10 cellular contexts compared by ENCODE assay signal in the genomic region with DNA sequence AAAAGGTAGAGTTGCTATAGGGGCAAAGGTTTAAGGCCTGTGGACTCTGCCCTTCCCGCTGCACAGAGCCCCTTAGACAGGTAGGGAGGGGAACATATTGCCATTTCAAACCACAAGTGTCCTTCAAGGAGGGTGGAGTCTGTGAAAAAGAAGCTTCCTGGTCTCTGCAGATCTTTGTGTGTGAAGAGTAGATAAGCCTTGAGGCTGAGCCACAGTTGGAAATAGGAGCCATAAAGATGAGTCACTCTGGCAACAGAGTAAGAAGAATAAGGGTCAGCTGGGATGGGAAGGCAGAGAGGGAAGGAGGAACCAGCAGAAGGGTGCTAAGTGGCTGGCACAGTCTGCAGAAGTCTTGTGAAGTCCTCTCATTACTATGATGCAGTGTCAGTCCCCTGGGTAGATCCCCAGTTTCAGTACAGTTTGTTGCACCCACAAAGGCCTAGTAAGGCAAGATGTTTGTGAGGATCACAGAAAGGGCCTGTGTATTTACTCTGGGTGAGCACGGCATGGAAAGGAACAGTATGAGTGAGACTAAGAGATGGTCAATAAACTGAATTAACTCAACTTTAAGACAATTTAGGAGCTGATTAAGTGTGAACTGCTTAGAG. TPM values are rescaled to one million over a fixed set of nuclear protein-coding genes. Genes with fewer than 3 reads are reported as not detected.
DNase-seq lines count a peak whose midpoint lies in the region; ATAC-seq and TF ChIP-seq lines count a peak whose summit lies in the region.
"Had no signal": no experiment of that assay in that cellular context is flagged by ENCODE, and none has a peak within 500 bp of the region (broad histone marks: within the 10 kb centered on the region; RNA-seq: fewer than 3 reads in every experiment).

No MANE protein-coding gene starts in this region.

- TF ChIP-seq CTCF in MCF 10A (IDR thresholded peaks at IDR 0.05; ENCODE audit: unreplicated experiment): no peak
- TF ChIP-seq CTCF in breast epithelium (IDR thresholded peaks at IDR 0.05): no peak
- TF ChIP-seq CTCF in foreskin fibroblast (IDR thresholded peaks at IDR 0.05; ENCODE audit: low read depth, low read length): no peak
- TF ChIP-seq CTCF in upper lobe of right lung (IDR thresholded peaks at IDR 0.05): no peak

- H3K4me3 Mint-ChIP-seq in MCF 10A (ENCODE audit: unreplicated experiment): no peak overlapping the region

- no peaks in the 10 kb centered on the region for H3K36me3 Mint-ChIP-seq in MCF 10A (ENCODE audit: insufficient read depth, unreplicated experiment)

- H3K9me3 ChIP-seq in breast epithelium (no peaks in the 10 kb centered on the region), upper lobe of right lung (no peaks in the 10 kb centered on the region)

- no peak overlapping the region for H3K4me3 ChIP-seq in breast epithelium
- no peak overlapping the region for H3K4me3 ChIP-seq in foreskin fibroblast (ENCODE audit: low read depth in 1 of 2, low read length in 2 of 2)
- no peak overlapping the region for H3K4me3 ChIP-seq in upper lobe of right lung

- no peaks in the 10 kb centered on the region for H3K36me3 ChIP-seq in breast epithelium
- H3K36me3 ChIP-seq in upper lobe of right lung: no peaks in the 10 kb centered on the region

- no peaks in the 10 kb centered on the region for H3K4me1 ChIP-seq in breast epithelium
- H3K4me1 ChIP-seq in upper lobe of right lung: peaks cover 14% of the 10 kb centered on the region

- no peak overlapping the region for H3K27ac Mint-ChIP-seq in MCF 10A (ENCODE audit: low read depth, unreplicated experiment)

- in situ Hi-C loops in SK-MEL-5 (cut with HindIII; ENCODE audit: low pct_unique_long_range_greater_than_20kb, low sequenced_read_pairs): no loop called here

- no peaks in the 10 kb centered on the region for H3K9me3 Mint-ChIP-seq in MCF 10A (ENCODE audit: unreplicated experiment)

- H3K27me3 ChIP-seq in breast epithelium: no peaks in the 10 kb centered on the region
- no peaks in the 10 kb centered on the region for H3K27me3 ChIP-seq in upper lobe of right lung

- DNase-seq in MCF 10A (ENCODE audit: unreplicated experiment) (peak; percentile 80), breast epithelium (ENCODE audit: low spot score in 2 of 2) (no peak), SK-MEL-5 (ENCODE audit: low read depth, low spot score) (peak; percentile 20), foreskin fibroblast (peak; percentile 59 to 79), upper lobe of right lung (no peak), NCI-H526 treated with DMSO at 0.1 percent for 48 hours (lab: John Stamatoyannopoulos, UW) (no peak)
- DNase-seq in activated CD4-positive, CD25-positive, alpha-beta regulatory T cell treated with anti-CD3 and anti-CD28 coated beads, Interleukin-2, amount 50 U/mL, for 72 hours: no peak
- DNase-seq: activated CD4-positive, alpha-beta T cell treated with anti-CD3 and anti-CD28 coated beads, Interleukin-2, amount 50 U/mL, for 4 hours had no signal

- BruUV-seq in MCF 10A (replicated peaks; lab: Mats Ljungman, UMichigan): no TSS peak

- intact Hi-C loops in MCF 10A (cut with micrococcal nuclease): no loop called here
- intact Hi-C loops in breast epithelium (cut with DNase I; ENCODE audit: low total_unique reads): no loop called here
- intact Hi-C loops in upper lobe of right lung (cut with DNase I): no loop called here

- no peak for TF ChIP-seq POLR2A in breast epithelium (IDR thresholded peaks at IDR 0.05)

- peak; percentile 57 for ATAC-seq in upper lobe of right lung
- ATAC-seq in GM19351 (IDR thresholded peaks at IDR 0.05; ENCODE audit: unreplicated experiment): no peak

- CTCF ChIA-PET in MCF 10A (lab: Yijun Ruan, JAX): interaction anchor here (0.6 to 6.6 kb wide), 14 partner anchors 8 to 330 kb away, joined by 3 to 43 read pairs (median 3); no protein-coding TSS in a partner anchor

- POLR2A ChIA-PET in MCF 10A (lab: Yijun Ruan, JAX): interaction anchor here (0.7 to 1.3 kb wide), 10 partner anchors 8 to 186 kb away, joined by 3 to 5 read pairs (median 4); a partner anchor contains a TSS

- peaks cover 8% of the 10 kb centered on the region for H3K4me1 Mint-ChIP-seq in MCF 10A (ENCODE audit: insufficient read depth, unreplicated experiment)

- H3K27ac ChIP-seq in breast epithelium (peak overlapping the region in 1 of 2 donors; percentile 35), upper lobe of right lung (no peak overlapping the region)

- no peaks in the 10 kb centered on the region for H3K27me3 Mint-ChIP-seq in MCF 10A (ENCODE audit: insufficient read depth, unreplicated experiment)

RNA-seq across cellular contexts. Expression of a gene that starts 18.1 kb away (rescaled TPM):
- total RNA-seq in MCF 10A (2022) (not detected in 2 replicates), breast epithelium (under 1 TPM in 1 of 3 donors, not detected in 2; 0.29 TPM), upper lobe of right lung (not detected)
- not detected in 2 replicates for total RNA-seq in SK-MEL-5 (2014; rRNA removed; shearing (Covaris generic))
- polyA plus RNA-seq in SK-MEL-5 (2015; cell fraction: cytosol; rRNA removed): not detected in 2 replicates
- polyA plus RNA-seq in SK-MEL-5 (2015; cell fraction: nucleus; rRNA removed): not detected in 2 replicates
- total RNA-seq: subcutaneous adipose tissue had no signal

RNA-seq across cellular contexts. Expression of a gene that starts 19.6 kb away (rescaled TPM):
- 11.4 and 11.7 TPM in 2 replicates for total RNA-seq in MCF 10A (2022)
- 10 to 100 TPM; 15.5 to 24.6 (median 23.1) TPM for total RNA-seq in breast epithelium
- 19.1 and 22.6 TPM in 2 replicates for total RNA-seq in SK-MEL-5 (2014; rRNA removed; shearing (Covaris generic))
- polyA plus RNA-seq in SK-MEL-5 (2015; cell fraction: cytosol; rRNA removed): 6.3 and 8.6 TPM in 2 replicates
- polyA plus RNA-seq in SK-MEL-5 (2015; cell fraction: nucleus; rRNA removed): 1.2 and 2.2 TPM in 2 replicates
- total RNA-seq in upper lobe of right lung: 9.2 TPM

Comparison
In these comparisons a context has a peak if more than half of its experiments do, and no peak if none do; other contexts are left out.
1. DNase-seq: peak in MCF 10A (single experiment), SK-MEL-5 (single experiment) and foreskin fibroblast (2 of 2); none in breast epithelium (0 of 2), upper lobe of right lung (single experiment), NCI-H526 treated with DMSO at 0.1 percent for 48 hours (single experiment) and activated CD4-positive, CD25-positive, alpha-beta regulatory T cell treated with anti-CD3 and anti-CD28 coated beads, Interleukin-2, amount 50 U/mL, for 72 hours (single experiment).